8 cellular contexts compared by ENCODE assay signal in the genomic region with DNA sequence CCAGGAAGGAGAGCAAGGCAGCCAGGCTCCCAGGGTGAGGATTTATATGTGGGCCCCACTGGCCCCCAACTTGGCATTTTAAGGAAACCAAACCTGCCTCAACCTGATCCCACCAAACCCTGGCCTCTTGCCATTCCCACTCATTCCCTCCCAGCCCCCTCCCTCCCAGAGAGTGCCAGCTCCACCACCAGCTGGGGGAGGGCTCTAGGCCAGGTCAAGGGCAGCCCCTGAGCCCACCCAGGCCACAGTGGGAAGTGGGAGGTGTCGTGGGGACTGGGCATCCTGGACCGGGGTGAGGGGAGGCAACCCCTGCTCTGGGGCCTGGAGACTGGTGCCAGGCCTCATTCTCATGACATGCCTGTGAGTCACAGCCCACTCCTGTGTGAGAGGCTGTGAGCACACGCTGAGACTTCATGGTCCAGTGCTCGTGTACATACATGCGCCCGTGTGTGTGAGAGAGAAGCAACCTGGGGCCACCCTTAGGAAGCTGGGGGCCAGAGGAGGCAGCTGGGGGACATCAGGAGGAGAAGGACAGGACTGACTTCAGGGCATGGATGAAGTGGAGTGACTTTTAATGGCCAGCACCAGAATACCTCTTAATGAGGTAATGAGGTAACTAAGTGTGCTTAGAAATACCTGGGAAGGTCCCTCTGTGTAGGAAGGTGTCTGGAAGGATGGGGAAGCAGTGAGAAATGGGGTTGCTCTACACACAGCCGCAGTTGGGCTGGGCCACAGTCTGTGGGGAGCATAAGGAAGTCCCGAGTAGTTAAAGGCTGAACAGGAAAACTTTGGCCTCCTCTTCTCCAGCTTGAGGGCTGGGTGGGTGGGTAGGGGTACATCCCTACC. TPM values are rescaled to one million over a fixed set of nuclear protein-coding genes. Genes with fewer than 3 reads are reported as not detected.
DNase-seq lines count a peak whose midpoint lies in the region; ATAC-seq and TF ChIP-seq lines count a peak whose summit lies in the region.

Gene S100A2, minus strand, starts transcription at position 316 of the 846 bp plus-strand sequence. CDS start 1,967 bp downstream, outside the sequence.

- peaks cover 26% of the 10 kb centered on the region for H3K4me1 Mint-ChIP-seq in CD8-positive, alpha-beta T cell (ENCODE audit: low read depth)
- H3K4me1 Mint-ChIP-seq in activated naive CD4-positive, alpha-beta T cell treated with anti-CD3 and anti-CD28 coated beads for 36 hours (ENCODE audit: low read depth), result peaks cover 38% of the 10 kb centered on the region

- no peak for TF ChIP-seq RAD21 in HCT116 (IDR thresholded peaks at IDR 0.05; ENCODE audit: low read depth)

- DNase-seq in CD8-positive, alpha-beta T cell, result peak in 1 of 7 experiments; percentile 39
- DNase-seq in HCT116 (ENCODE audit: low read depth, low spot score), result peak; percentile 92
- peak; percentile 71 for DNase-seq in activated naive CD4-positive, alpha-beta T cell treated with anti-CD3 and anti-CD28 coated beads for 36 hours
- DNase-seq in heart left ventricle, result peak in 2 of 5 donors; percentile 52 to 73
- peak; percentile 96 for DNase-seq in renal cortical epithelial cell (ENCODE audit: low read depth)
- DNase-seq in NCI-H1930 (lab: John Stamatoyannopoulos, UW), result no peak

- H3K27ac Mint-ChIP-seq in CD8-positive, alpha-beta T cell, result peak within 1 kb of the TSS; percentile 69
- peak within 1 kb of the TSS; percentile 95 for H3K27ac Mint-ChIP-seq in activated naive CD4-positive, alpha-beta T cell treated with anti-CD3 and anti-CD28 coated beads for 36 hours

- no peaks in the 10 kb centered on the region for H3K9me2 ChIP-seq in HCT116 (ENCODE audit: insufficient read depth)

- H3K36me3 ChIP-seq in CD8-positive, alpha-beta T cell (ENCODE audit: insufficient read depth, low read length), result no peaks in the 10 kb centered on the region
- H3K36me3 ChIP-seq in HCT116 (ENCODE audit: control insufficient read depth in 1 of 2, insufficient read depth in 2 of 2, low read length in 2 of 2) (no peaks in the 10 kb centered on the region), OCI-LY3 (replicated peaks; ENCODE audit: low read depth, low read length) (no peaks in the 10 kb centered on the region), heart left ventricle (no peaks in the 10 kb centered on the region)

- H2AFZ ChIP-seq in HCT116 (ENCODE audit: low read depth, low read length, poor library complexity, severe bottlenecking) (no peak within 1 kb of the TSS), OCI-LY3 (ENCODE audit: low read depth, low read length) (peak within 1 kb of the TSS; percentile 88)

- BruUV-seq in HCT116 (replicated peaks; lab: Mats Ljungman, UMichigan), result no TSS peak

- no peaks in the 10 kb centered on the region for H3K36me3 Mint-ChIP-seq in CD8-positive, alpha-beta T cell
- H3K36me3 Mint-ChIP-seq in activated naive CD4-positive, alpha-beta T cell treated with anti-CD3 and anti-CD28 coated beads for 36 hours (ENCODE audit: low read depth), result no peaks in the 10 kb centered on the region

- H3K9ac ChIP-seq in HCT116 (ENCODE audit: low read length) (peak within 1 kb of the TSS; percentile 80), OCI-LY3 (ENCODE audit: low read length) (peak within 1 kb of the TSS; percentile 44; the same call in 1 of the 2 replicates)

- H3K27ac ChIP-seq in CD8-positive, alpha-beta T cell (ENCODE audit: low read depth, low read length), result no peak within 1 kb of the TSS
- H3K27ac ChIP-seq in HCT116 (ENCODE audit: low read depth, low read length) (peak within 1 kb of the TSS; percentile 100), OCI-LY3 (ENCODE audit: low read length) (peak within 1 kb of the TSS; percentile 46), heart left ventricle (peak within 1 kb of the TSS; percentile 7 to 96 (median 85))

- ATAC-seq in CD8-positive, alpha-beta T cell, result peak; percentile 12
- ATAC-seq in HCT116 (peak; percentile 57), heart left ventricle (peak in 3 of 4 donors; percentile 15 to 61 (median 33)), HG02642 (IDR thresholded peaks at IDR 0.05; ENCODE audit: poor library complexity, unreplicated experiment) (no peak)

- TF ChIP-seq POLR2A in HCT116 (IDR thresholded peaks at IDR 0.05; ENCODE audit: borderline replicate concordance, extremely low read depth, insufficient read depth, insufficient read length) (no peak), heart left ventricle (IDR thresholded peaks at IDR 0.05) (no peak)

- H3K79me2 ChIP-seq in HCT116 (ENCODE audit: insufficient read depth, low read length) (no peaks in the 10 kb centered on the region), OCI-LY3 (ENCODE audit: low read length) (no peaks in the 10 kb centered on the region)

- no peak for TF ChIP-seq CTCF in CD8-positive, alpha-beta T cell (IDR thresholded peaks at IDR 0.05)
- no peak for TF ChIP-seq CTCF in HCT116 (IDR thresholded peaks at IDR 0.05 in 2 of 3, conservative IDR thresholded peaks at IDR 0.05 in 1 of 3; ENCODE audit: borderline replicate concordance in 1 of 3, insufficient read depth in 1 of 3, low read depth in 2 of 3, low read length in 2 of 3)
- TF ChIP-seq CTCF in OCI-LY3 (IDR thresholded peaks at IDR 0.05; ENCODE audit: low read depth, low read length), result no peak
- TF ChIP-seq CTCF in heart left ventricle (IDR thresholded peaks at IDR 0.05), result no peak

- RAD21 ChIA-PET in HCT116 (lab: Charles Lee; ENCODE audit: low non-redundant PET in 1 of 2, low total read pairs in 2 of 2, uncharacterized antibody in 2 of 2, unreplicated experiment in 2 of 2), result interaction anchor here (0.9 to 1.7 kb wide), 7 partner anchors 20 to 55 kb away, joined by 3 to 7 read pairs (median 4); partner anchors contain the start of genes S100A6 (in 2 of the 2) and S100A4 (in 1 of the 2)

- peak within 1 kb of the TSS; percentile 77 for H3K4me2 ChIP-seq in HCT116 (ENCODE audit: low read length)
- peak within 1 kb of the TSS; percentile 39 for H3K4me2 ChIP-seq in OCI-LY3 (ENCODE audit: low read length)

- H3K4me3 ChIP-seq in CD8-positive, alpha-beta T cell (ENCODE audit: low read depth, low read length), result no peak within 1 kb of the TSS
- H3K4me3 ChIP-seq in HCT116 (replicated peaks in 1 of 2; ENCODE audit: low read depth in 1 of 2, low read length in 2 of 2) (peak within 1 kb of the TSS; percentile 23 to 41), OCI-LY3 (ENCODE audit: low read length) (no peak within 1 kb of the TSS), heart left ventricle (peak within 1 kb of the TSS in 1 of 12 donors; percentile 15)

- intact Hi-C loops in CD8-positive, alpha-beta T cell (cut with DNase I, micrococcal nuclease), result loop anchor here in 1 of 2 experiments (2.0 to 5.0 kb wide), 2 partner anchors 17 to 52 kb away; partner anchors contain the start of genes S100A14 and S100A3
- intact Hi-C loops in HCT116 (cut with micrococcal nuclease) (loop anchor here (1.0 kb wide), 2 partner anchors 16 to 29 kb away; partner anchors contain the start of gene S100A3), heart left ventricle (cut with DNase I) (loop anchor here in 8 of 10 donors (1.0 to 5.0 kb wide), 7 partner anchors 19 to 213 kb away; partner anchors contain the start of genes S100A6 (in 2 of the 8) and S100A4 (in 1 of the 8))
- intact Hi-C loops in activated naive CD4-positive, alpha-beta T cell treated with anti-CD3 and anti-CD28 coated beads for 36 hours (cut with micrococcal nuclease), result loop anchor here (1.0 to 5.0 kb wide), 2 partner anchors 20 to 162 kb away; partner anchors contain the start of genes INTS3 and S100A4

- WGBS in heart left ventricle, 4 donors, result 54 to 63% (median 62%) methylated on average over 7 to 8 of the region's 8 CpGs

- CTCF ChIA-PET in CD8-positive, alpha-beta T cell (lab: Charles Lee), result interaction anchor here (0.5 to 8.1 kb wide), 5 partner anchors 15 to 55 kb away, joined by 3 to 115 read pairs (median 4); partner anchors contain the start of gene S100A6
- CTCF ChIA-PET in HCT116 (lab: Charles Lee), result interaction anchor here (0.7 to 1.9 kb wide), 10 partner anchors 27 to 213 kb away, joined by 3 to 12 read pairs (median 6); partner anchors contain the start of genes S100A13, S100A5 and S100A6
- CTCF ChIA-PET in activated naive CD4-positive, alpha-beta T cell treated with anti-CD3 and anti-CD28 coated beads for 36 hours (lab: Charles Lee), result interaction anchor here (0.5 to 6.0 kb wide), 8 partner anchors 15 to 204 kb away, joined by 3 to 44 read pairs (median 5); partner anchors contain the start of genes S100A4 and S100A6

- no peaks in the 10 kb centered on the region for H3K9me3 Mint-ChIP-seq in CD8-positive, alpha-beta T cell
- no peaks in the 10 kb centered on the region for H3K9me3 Mint-ChIP-seq in activated naive CD4-positive, alpha-beta T cell treated with anti-CD3 and anti-CD28 coated beads for 36 hours

- no peaks in the 10 kb centered on the region for H3K9me3 ChIP-seq in CD8-positive, alpha-beta T cell (ENCODE audit: low read length)
- H3K9me3 ChIP-seq in HCT116 (ENCODE audit: control insufficient read depth in 1 of 2, insufficient read depth in 1 of 2, low read depth in 1 of 2, low read length in 2 of 2) (no peaks in the 10 kb centered on the region), OCI-LY3 (ENCODE audit: insufficient read depth, low read length) (no peaks in the 10 kb centered on the region), heart left ventricle (no peaks in the 10 kb centered on the region)

- H3K27me3 Mint-ChIP-seq in CD8-positive, alpha-beta T cell (ENCODE audit: low read depth), result peaks cover 5% of the 10 kb centered on the region
- H3K27me3 Mint-ChIP-seq in activated naive CD4-positive, alpha-beta T cell treated with anti-CD3 and anti-CD28 coated beads for 36 hours (ENCODE audit: low read depth), result no peaks in the 10 kb centered on the region

- H4K20me1 ChIP-seq in HCT116 (ENCODE audit: insufficient read depth) (no peaks in the 10 kb centered on the region), OCI-LY3 (ENCODE audit: insufficient read depth, low read length) (no peaks in the 10 kb centered on the region)

- POLR2A ChIA-PET in CD8-positive, alpha-beta T cell (lab: Charles Lee), result interaction anchor here (0.6 to 1.5 kb wide), 4 partner anchors 20 to 698 kb away, joined by 3 to 6 read pairs (median 4); partner anchors contain the start of genes S100A4 and S100A6
- POLR2A ChIA-PET in HCT116 (lab: Charles Lee), result interaction anchor here (0.5 to 4.6 kb wide), 27 partner anchors 8 to 162 kb away, joined by 3 to 114 read pairs (median 4); partner anchors contain the start of genes CHTOP, S100A13, S100A14 and S100A16

- H3K4me1 ChIP-seq in CD8-positive, alpha-beta T cell (ENCODE audit: insufficient read depth, low read length), result peaks cover 17% of the 10 kb centered on the region
- peaks cover 63 to 84% of the 10 kb centered on the region in 2 experiments for H3K4me1 ChIP-seq in HCT116 (ENCODE audit: control insufficient read depth in 1 of 2, insufficient read depth in 2 of 2, low read length in 2 of 2)
- H3K4me1 ChIP-seq in OCI-LY3 (ENCODE audit: low read length), result peaks cover 37% of the 10 kb centered on the region
- peaks cover 11 to 53% (median 32%) of the 10 kb centered on the region in 12 donors for H3K4me1 ChIP-seq in heart left ventricle

- no peak within 1 kb of the TSS for H3K4me3 Mint-ChIP-seq in CD8-positive, alpha-beta T cell
- peak within 1 kb of the TSS; percentile 57 for H3K4me3 Mint-ChIP-seq in activated naive CD4-positive, alpha-beta T cell treated with anti-CD3 and anti-CD28 coated beads for 36 hours

- H3K27me3 ChIP-seq in CD8-positive, alpha-beta T cell (ENCODE audit: insufficient read depth, low read length), result no peaks in the 10 kb centered on the region
- H3K27me3 ChIP-seq in HCT116 (ENCODE audit: insufficient read depth, low read length) (no peaks in the 10 kb centered on the region), OCI-LY3 (ENCODE audit: low read depth, low read length) (0 out of 2 replicates have a peak, but pooled peaks cover 3% of the 10 kb centered on the region), heart left ventricle (no peaks in the 10 kb centered on the region)

RNA-seq across cellular contexts. Expression of gene S100A2, which starts in this region (rescaled TPM):
- not detected for total RNA-seq in CD8-positive, alpha-beta T cell
- total RNA-seq in HCT116 (2021; ENCODE audit: unreplicated experiment) (24.8 TPM), heart left ventricle (1 to 10 TPM in 8 of 9 donors, not detected in 1; 1.3 to 4.0 (median 2.4) TPM), renal cortical epithelial cell (37.9 and 392 TPM in 2 replicates)
- 62.5 and 80.9 TPM in 2 replicates for polyA plus RNA-seq in HCT116 (2012)
- total RNA-seq in activated naive CD4-positive, alpha-beta T cell treated with anti-CD3 and anti-CD28 coated beads for 36 hours, result under 1 TPM; 0.74 to 0.77 TPM
- 1 to 10 TPM; 2.8 to 5.1 TPM for polyA plus RNA-seq in heart left ventricle

Comparison
In these comparisons a context has a peak if more than half of its experiments do, and no peak if none do; other contexts are left out.
1. Peak in ATAC-seq in CD8-positive, alpha-beta T cell; RNA of the gene not detected or under 1 TPM.
2. Peak in DNase-seq in activated naive CD4-positive, alpha-beta T cell treated with anti-CD3 and anti-CD28 coated beads for 36 hours; RNA of the gene not detected or under 1 TPM.
3. DNase-seq: peak in HCT116 (single experiment) and renal cortical epithelial cell (single experiment); none in NCI-H1930 (0 of 2).
4. H3K4me3 ChIP-seq: peak in HCT116 (2 of 2); none in CD8-positive, alpha-beta T cell (single experiment) and OCI-LY3 (single experiment).